Comparison of ENCODE assay signal across 21 cellular contexts in genomic region chr5:57724836-57725235, GRCh38.
A peak's percentile ranks its signal among the peaks of the same experiment; 100 is the strongest.
DNase-seq lines count a peak whose midpoint lies in the region; ATAC-seq, FAIRE-seq and TF ChIP-seq lines count a peak whose summit lies in the region.
"Had no signal": no experiment of that assay in that cellular context is flagged by ENCODE, and none has a peak within 500 bp of the region (broad histone marks: within the 10 kb centered on the region; RNA-seq: fewer than 3 reads in every experiment).

No MANE protein-coding gene starts in this region.

- peak; percentile 88 for FAIRE-seq in H54 (lab: Jason Lieb, UNC)
- FAIRE-seq: kidney had no signal

- H3K9me3 Mint-ChIP-seq in naive thymus-derived CD8-positive, alpha-beta T cell, result peaks cover 0 to 5% (median 2%) of the 10 kb centered on the region in 9 donors

- no peak for TF ChIP-seq CTCF in foreskin keratinocyte (conservative IDR thresholded peaks at IDR 0.05)

- DNase-seq in A172 (ENCODE audit: low spot score), result peak; percentile 59
- no peak for DNase-seq in H54 (ENCODE audit: insufficient read length, low spot score)
- DNase-seq in foreskin keratinocyte, result peak; percentile 68 to 83
- DNase-seq in Kasumi-1 (lab: John Stamatoyannopoulos, UW), result no peak
- DNase-seq in NCI-H524 treated with DMSO at 0.1 percent for 48 hours (lab: John Stamatoyannopoulos, UW), result no peak
- DNase-seq in naive thymus-derived CD8-positive, alpha-beta T cell, result no peak
- DNase-seq: 8988T; activated CD4-positive, alpha-beta T cell treated with anti-CD3 and anti-CD28 coated beads for 48 hours; activated naive CD4-positive, alpha-beta T cell treated with Interleukin-2 at 50 U/mL for 16 hours; CD4-positive, alpha-beta memory T cell; erythroblast; kidney; NCI-H1048; stimulated activated CD4-positive, alpha-beta T cell treated with anti-CD3 and anti-CD28 coated beads, Interleukin-15, amount 100 ng/mL, for 24 hours; stimulated activated naive CD8-positive, alpha-beta T cell treated with anti-CD3 and anti-CD28 coated beads, Interleukin-15, Interleukin-2, amounts not matched to agents 100 U/mL and 50 U/mL, for 24 hours; upper lobe of right lung had no signal

- TF ChIP-seq POLR2A in H54 (IDR thresholded peaks at IDR 0.05; ENCODE audit: low read depth, low read length), result no peak

- H3K27ac Mint-ChIP-seq in naive thymus-derived CD8-positive, alpha-beta T cell, result no peak overlapping the region
- H3K27ac Mint-ChIP-seq: CD4-positive, alpha-beta memory T cell; dendritic cell treated with granulocyte-macrophage colony-stimulating factor and Interleukin-4, amounts not matched to agents 40 ng/mL and 50 ng/mL, for 4 days; IgD-negative memory B cell had no signal

- H3K4me1 Mint-ChIP-seq in naive thymus-derived CD8-positive, alpha-beta T cell, result no peaks in the 10 kb centered on the region
- H3K4me1 Mint-ChIP-seq: CD4-positive, alpha-beta memory T cell; IgD-negative memory B cell had no signal

- peaks cover 11% of the 10 kb centered on the region for H3K4me1 ChIP-seq in foreskin keratinocyte
- H3K4me1 ChIP-seq: upper lobe of right lung had no signal

- ATAC-seq in SK-N-SH treated with all-trans-retinoic acid at 6 μM for 48 hours (peak; percentile 73), foreskin keratinocyte (peak; percentile 96), GM18517 (IDR thresholded peaks at IDR 0.05; ENCODE audit: unreplicated experiment) (no peak)
- no peak for ATAC-seq in naive thymus-derived CD8-positive, alpha-beta T cell
- ATAC-seq: Panc1; stimulated activated naive CD8-positive, alpha-beta T cell treated with anti-CD3 and anti-CD28 coated beads, Interleukin-15, Interleukin-2, amounts not matched to agents 100 U/mL and 50 U/mL, for 24 hours; upper lobe of right lung had no signal

- H3K4me3 Mint-ChIP-seq in naive thymus-derived CD8-positive, alpha-beta T cell, result no peak overlapping the region
- H3K4me3 Mint-ChIP-seq: CD4-positive, alpha-beta memory T cell; dendritic cell treated with granulocyte-macrophage colony-stimulating factor and Interleukin-4, amounts not matched to agents 40 ng/mL and 50 ng/mL, for 4 days; IgD-negative memory B cell had no signal

- H3K27me3 Mint-ChIP-seq in naive thymus-derived CD8-positive, alpha-beta T cell, result peaks cover 3 to 38% (median 11%) of the 10 kb centered on the region in 5 donors
- H3K27me3 Mint-ChIP-seq: dendritic cell treated with granulocyte-macrophage colony-stimulating factor and Interleukin-4, amounts not matched to agents 40 ng/mL and 50 ng/mL, for 4 days had no signal

- peak overlapping the region; percentile 8 for H3K27ac ChIP-seq in foreskin keratinocyte
- H3K27ac ChIP-seq: upper lobe of right lung had no signal

- POLR2A ChIA-PET in naive thymus-derived CD8-positive, alpha-beta T cell (lab: Charles Lee), result no interaction called here

- no peaks in the 10 kb centered on the region for H3K27me3 ChIP-seq in foreskin keratinocyte
- H3K27me3 ChIP-seq: upper lobe of right lung had no signal

- peaks cover 0 to 4% (median 0%) of the 10 kb centered on the region in 3 donors for H3K36me3 Mint-ChIP-seq in naive thymus-derived CD8-positive, alpha-beta T cell
- H3K36me3 Mint-ChIP-seq: CD4-positive, alpha-beta memory T cell; IgD-negative memory B cell had no signal

TF ChIP-seq in SK-N-SH treated with all-trans-retinoic acid at 6 μM for 48 hours, 23 proteins besides CTCF, POLR2A, EP300 and RAD21:
- no peak for TF ChIP-seq RARB (CRISPR knock-in tag; IDR thresholded peaks at IDR 0.05)
TF ChIP-seq in SK-N-SH treated with all-trans-retinoic acid at 6 μM for 48 hours: peak in this region for 0.

Comparison
In these comparisons a context has a peak if more than half of its experiments do, and no peak if none do; other contexts are left out.
1. DNase-seq: peak in A172 (single experiment) and foreskin keratinocyte (2 of 2); none in H54 (single experiment), Kasumi-1 (0 of 2), NCI-H524 treated with DMSO at 0.1 percent for 48 hours (single experiment) and naive thymus-derived CD8-positive, alpha-beta T cell (0 of 10).
2. ATAC-seq: peak in SK-N-SH treated with all-trans-retinoic acid at 6 μM for 48 hours (single experiment) and foreskin keratinocyte (single experiment); none in naive thymus-derived CD8-positive, alpha-beta T cell (0 of 2) and GM18517 (single experiment).